In the genomic region with DNA sequence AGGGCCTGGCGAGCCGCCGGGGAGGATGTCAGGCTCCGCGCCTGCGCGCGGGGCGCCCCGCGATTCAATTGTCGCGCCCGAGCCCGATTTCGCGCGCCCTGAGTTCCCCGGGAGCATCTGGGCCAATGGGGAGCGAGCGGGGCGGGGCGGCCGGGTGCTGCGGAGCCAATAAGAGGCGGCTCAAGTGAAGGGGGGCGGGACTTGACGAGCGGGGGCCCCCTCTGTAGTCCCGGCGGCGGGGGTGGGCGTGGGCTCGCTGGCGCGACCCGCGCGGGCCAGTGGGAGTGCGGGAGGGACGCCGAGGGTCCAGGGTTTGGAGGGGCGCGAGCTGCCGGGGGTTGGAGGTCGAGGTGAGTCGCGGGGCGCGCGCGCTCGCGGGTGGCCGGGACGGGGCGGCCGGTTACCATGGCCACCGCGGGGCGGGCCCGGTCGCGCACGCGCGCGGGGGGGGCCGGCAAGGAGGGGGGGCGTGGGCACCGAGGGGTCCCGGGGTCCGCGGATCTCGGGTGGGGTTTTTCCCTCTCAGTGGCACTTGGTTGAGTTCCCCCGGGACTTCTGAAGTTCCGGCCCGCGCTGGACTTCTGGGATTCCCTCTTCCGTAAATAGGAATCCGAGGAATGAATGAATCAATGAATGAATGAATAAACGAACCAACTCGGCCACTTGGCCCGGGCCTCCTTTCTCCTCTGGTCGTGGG, we compare ENCODE assay signal across 8 cellular contexts. TPM values are rescaled to one million over a fixed set of nuclear protein-coding genes. Genes with fewer than 3 reads are reported as not detected.
DNase-seq lines count a peak whose midpoint lies in the region; ATAC-seq, FAIRE-seq and TF ChIP-seq lines count a peak whose summit lies in the region.

No MANE protein-coding gene starts in this region.

- no peaks in the 10 kb centered on the region for H3K9me3 Mint-ChIP-seq in immature natural killer cell

- H3K9ac ChIP-seq in mammary epithelial cell (ENCODE audit: insufficient read depth, low read length): peak overlapping the region; percentile 71

- peak overlapping the region; percentile 98 for H3K4me2 ChIP-seq in mammary epithelial cell (ENCODE audit: insufficient read depth, low read depth, low read length)

- no TSS peak for BruUV-seq in mammary epithelial cell (replicated peaks; lab: Mats Ljungman, UMichigan)

- dilution Hi-C loops in mammary epithelial cell (cut with HindIII; ENCODE audit: low sequenced_read_pairs): loop anchor here (5.0 kb wide), 2 partner anchors 42 to 43 kb away; a partner anchor contains a TSS

- H3K36me3 ChIP-seq in mammary epithelial cell (ENCODE audit: insufficient read depth, low read length): peaks cover 3% of the 10 kb centered on the region
- no peaks in the 10 kb centered on the region for H3K36me3 ChIP-seq in small intestine (ENCODE audit: control insufficient read depth in 2 of 2, insufficient read depth in 2 of 2, low read length in 2 of 2)

- DNase-seq in NCI-H2227 treated with DMSO at 0.1 percent for 48 hours (lab: John Stamatoyannopoulos, UW) (peak; percentile 87), mammary epithelial cell (peak; percentile 89), immature natural killer cell (peak; percentile 89 to 92 (median 91)), small intestine (peak; percentile 92)

- peaks cover 46% of the 10 kb centered on the region for H3K79me2 ChIP-seq in mammary epithelial cell (ENCODE audit: insufficient read depth, low read length)

- peaks cover 0 to 6% (median 4%) of the 10 kb centered on the region in 3 donors for H3K27me3 Mint-ChIP-seq in immature natural killer cell (ENCODE audit: low read depth in 3 of 3)

- intact Hi-C loops in mammary epithelial cell (cut with micrococcal nuclease): loop anchor here (2.0 kb wide), 2 partner anchors 21 to 177 kb away; no protein-coding TSS in a partner anchor

- CTCF ChIA-PET in mammary epithelial cell (lab: Charles Lee; ENCODE audit: low non-redundant PET): no interaction called here

- H3K27me3 ChIP-seq in mammary epithelial cell (ENCODE audit: insufficient read depth, low read length): no peaks in the 10 kb centered on the region
- no peaks in the 10 kb centered on the region for H3K27me3 ChIP-seq in small intestine (ENCODE audit: control insufficient read depth in 2 of 2, insufficient read depth in 2 of 2, low read length in 2 of 2)

- peak overlapping the region; percentile 82 for H2AFZ ChIP-seq in mammary epithelial cell (ENCODE audit: low read depth, low read length)

- peaks cover 48% of the 10 kb centered on the region for H3K4me1 ChIP-seq in mammary epithelial cell (ENCODE audit: insufficient read depth, low read length)
- H3K4me1 ChIP-seq in small intestine (ENCODE audit: control insufficient read depth in 2 of 2, insufficient read depth in 1 of 2, low read depth in 1 of 2, low read length in 1 of 2): peaks cover 0 to 2% of the 10 kb centered on the region in 2 donors

- no peaks in the 10 kb centered on the region for H4K20me1 ChIP-seq in mammary epithelial cell (ENCODE audit: insufficient read depth, low read length)

- peak overlapping the region; percentile 80 to 100 (median 90) for H3K4me3 Mint-ChIP-seq in immature natural killer cell

- H3K9me3 ChIP-seq in mammary epithelial cell (replicated peaks; ENCODE audit: insufficient read depth, low read length): no peaks in the 10 kb centered on the region
- no peaks in the 10 kb centered on the region for H3K9me3 ChIP-seq in small intestine (ENCODE audit: control insufficient read depth, low read depth)

- H3K36me3 Mint-ChIP-seq in immature natural killer cell: no peaks in the 10 kb centered on the region

- FAIRE-seq in small intestine (lab: Jason Lieb, UNC): no peak

- in situ Hi-C loops in mammary epithelial cell (cut with MboI; ENCODE audit: low sequenced_read_pairs in 2 of 2): loop anchor here (5.0 to 10.0 kb wide), 4 partner anchors 38 to 125 kb away; no protein-coding TSS in a partner anchor

- no CpG with 5 or more reads among the region's 85 CpGs for WGBS in mammary epithelial cell (ENCODE audit: low coverage, missing lambda C conversion rate)
- 0 to 1% (median 0%) methylated on average over 48 to 85 of the region's 85 CpGs for WGBS in small intestine, 3 donors

- peak overlapping the region in 2 of 6 donors; percentile 28 to 53 for H3K27ac Mint-ChIP-seq in immature natural killer cell

- H3K4me1 Mint-ChIP-seq in immature natural killer cell: peaks cover 56 to 57% of the 10 kb centered on the region in 2 donors

- H3K27ac ChIP-seq in mammary epithelial cell (ENCODE audit: insufficient read depth, low read depth, low read length): peak overlapping the region; percentile 76
- peak overlapping the region in 1 of 2 donors; percentile 2 for H3K27ac ChIP-seq in small intestine (ENCODE audit: low read depth in 1 of 2, low read length in 1 of 2)

- peak overlapping the region; percentile 67 for H3K4me3 ChIP-seq in WI38 (ENCODE audit: low read depth, low read length)
- peak overlapping the region; percentile 57 to 71 (median 64) for H3K4me3 ChIP-seq in mammary epithelial cell (replicated peaks in 1 of 3; ENCODE audit: insufficient read depth in 1 of 3, low read depth in 2 of 3, low read length in 3 of 3)
- peak overlapping the region; percentile 61 to 71 for H3K4me3 ChIP-seq in small intestine (ENCODE audit: low read depth in 1 of 2, low read length in 2 of 2)

- ATAC-seq in GM18520 (IDR thresholded peaks at IDR 0.05; ENCODE audit: unreplicated experiment) (peak; percentile 73), HG03135 (IDR thresholded peaks at IDR 0.05; ENCODE audit: unreplicated experiment) (peak; percentile 70), HG03469 (IDR thresholded peaks at IDR 0.05; ENCODE audit: unreplicated experiment) (no peak)

- TF ChIP-seq CTCF in WI38 (IDR thresholded peaks at IDR 0.05; ENCODE audit: low read depth, low read length) (no peak), mammary epithelial cell (conservative IDR thresholded peaks at IDR 0.05 in 1 of 2, IDR thresholded peaks at IDR 0.05 in 1 of 2; ENCODE audit: extremely low read depth in 1 of 2, insufficient read depth in 1 of 2, low read depth in 1 of 2, low read length in 2 of 2) (no peak)

RNA-seq across cellular contexts. Expression of a gene that starts 0.7 kb away (rescaled TPM):
- 10 to 100 TPM; 10.2 to 45.0 TPM for total RNA-seq in mammary epithelial cell
- 32.3 TPM for polyA plus RNA-seq in mammary epithelial cell
- polyA minus RNA-seq in mammary epithelial cell: 32.6 TPM
- 1 to 10 TPM in 1 of 3 donors, under 1 TPM in 1, not detected in 1; 0.91 to 5.1 TPM for polyA plus RNA-seq in immature natural killer cell
- 10 to 100 TPM in 1 of 3 donors, 1 to 10 TPM in 1, under 1 TPM in 1; 0.67 to 11.0 (median 1.1) TPM for polyA plus RNA-seq in small intestine

RNA-seq across cellular contexts. Expression of a gene that starts 7.3 kb away (rescaled TPM):
- not detected for total RNA-seq in mammary epithelial cell
- polyA plus RNA-seq in mammary epithelial cell (not detected), immature natural killer cell (1 to 10 TPM; 1.3 to 2.5 (median 2.5) TPM), small intestine (under 1 TPM in 1 of 3 donors, not detected in 2; 0.12 TPM)
- not detected for polyA minus RNA-seq in mammary epithelial cell

RNA-seq across cellular contexts. Expression of a gene that starts 42.6 kb away (rescaled TPM):
- 100 to 1,000 TPM in 1 of 2 donors, 10 to 100 TPM in 1; 89.4 to 147 TPM for total RNA-seq in mammary epithelial cell
- polyA plus RNA-seq in mammary epithelial cell (140 TPM), immature natural killer cell (10 to 100 TPM; 28.0 to 41.9 (median 32.2) TPM), small intestine (100 to 1,000 TPM in 2 of 3 donors, 10 to 100 TPM in 1; 77.3 to 190 (median 173) TPM)
- 43.4 TPM for polyA minus RNA-seq in mammary epithelial cell

RNA-seq across cellular contexts. Expression of a gene that starts 58.9 kb away (rescaled TPM):
- total RNA-seq in mammary epithelial cell: 10 to 100 TPM; 20.3 to 33.5 TPM
- polyA plus RNA-seq in mammary epithelial cell (9.0 TPM), immature natural killer cell (10 to 100 TPM in 1 of 3 donors, 1 to 10 TPM in 2; 4.3 to 22.4 (median 6.7) TPM), small intestine (10 to 100 TPM in 1 of 3 donors, 1 to 10 TPM in 2; 8.1 to 11.4 (median 9.8) TPM)
- 46.2 TPM for polyA minus RNA-seq in mammary epithelial cell
